ENCODE assay signal across 8 cellular contexts in the genomic region with DNA sequence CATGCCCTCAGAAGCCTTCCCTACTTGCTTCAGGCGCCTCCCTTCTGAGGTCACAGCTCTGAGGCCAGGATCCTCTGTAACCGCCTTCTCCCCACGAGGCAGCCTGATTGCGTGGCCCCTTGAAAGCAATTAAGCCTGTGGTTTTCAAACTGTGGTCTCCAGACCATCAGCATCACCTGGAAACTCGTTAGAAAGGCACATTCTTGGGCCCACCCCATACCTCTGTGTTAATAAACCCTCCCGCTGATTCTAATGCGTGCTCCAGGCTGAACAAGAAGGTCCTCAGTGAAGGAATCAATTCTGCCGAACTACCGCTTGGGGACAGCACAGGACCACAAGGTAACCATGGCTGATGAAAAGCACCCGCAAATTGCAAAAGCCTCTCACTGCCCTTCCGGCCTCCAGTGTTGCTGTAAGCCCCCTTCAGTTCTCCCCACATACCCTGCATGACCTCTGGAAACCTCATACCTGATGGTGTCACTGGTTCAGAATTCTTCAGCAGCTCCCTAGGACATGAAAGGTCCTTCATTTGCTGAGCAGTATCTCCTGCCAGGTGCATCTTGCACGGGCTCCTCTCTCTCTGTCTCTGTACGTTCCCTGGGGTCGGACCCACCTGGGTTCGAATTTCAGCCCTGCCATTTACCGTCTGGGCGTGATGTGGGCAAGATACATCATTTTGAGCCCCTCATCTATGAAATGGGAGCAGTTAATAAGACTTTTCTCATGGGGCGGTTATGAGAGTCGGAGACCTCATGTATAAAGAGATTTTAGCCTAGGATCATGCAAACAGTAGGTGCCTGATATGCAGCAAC. TPM values are rescaled to one million over a fixed set of nuclear protein-coding genes. Genes with fewer than 3 reads are reported as not detected.
A peak's percentile ranks its signal among the peaks of the same experiment; 100 is the strongest.
DNase-seq lines count a peak whose midpoint lies in the region; ATAC-seq and TF ChIP-seq lines count a peak whose summit lies in the region.

No MANE protein-coding gene starts in this region.

- H3K27me3 Mint-ChIP-seq in Calu3 (ENCODE audit: unreplicated experiment), result no peaks in the 10 kb centered on the region

- intact Hi-C loops in Calu3 (cut with micrococcal nuclease; ENCODE audit: unreplicated experiment), result loop anchor here (10.0 kb wide), 1 partner anchor 486 kb away; no protein-coding TSS in a partner anchor

- H3K4me2 ChIP-seq in smooth muscle cell, result peak overlapping the region; percentile 75

- no peaks in the 10 kb centered on the region for H3K36me3 Mint-ChIP-seq in Calu3 (ENCODE audit: insufficient read depth, unreplicated experiment)

- H3K4me1 ChIP-seq in iPS DF 6.9 (ENCODE audit: control insufficient read depth, insufficient read depth, low read length), result no peaks in the 10 kb centered on the region
- H3K4me1 ChIP-seq in smooth muscle cell (ENCODE audit: low read depth), result no peaks in the 10 kb centered on the region

- H4K20me1 ChIP-seq in smooth muscle cell (ENCODE audit: low read depth), result no peaks in the 10 kb centered on the region

- H3K4me3 Mint-ChIP-seq in Calu3 (ENCODE audit: low read depth, unreplicated experiment), result no peak overlapping the region

- no peaks in the 10 kb centered on the region for H3K27me3 ChIP-seq in H7 (ENCODE audit: control insufficient read depth, insufficient read depth, low read length)
- H3K27me3 ChIP-seq in iPS DF 6.9 (ENCODE audit: control insufficient read depth, insufficient read depth, low read length), result no peaks in the 10 kb centered on the region
- H3K27me3 ChIP-seq in smooth muscle cell (ENCODE audit: low read depth), result no peaks in the 10 kb centered on the region

- no peak overlapping the region for H3K9ac ChIP-seq in smooth muscle cell (ENCODE audit: low read depth)

- H3K36me3 ChIP-seq in H7 (replicated peaks; ENCODE audit: control insufficient read depth, insufficient read depth, low read length) (no peaks in the 10 kb centered on the region), iPS DF 6.9 (ENCODE audit: control insufficient read depth, insufficient read depth, low read length) (no peaks in the 10 kb centered on the region), smooth muscle cell (ENCODE audit: low read depth) (no peaks in the 10 kb centered on the region)

- peak overlapping the region; percentile 26 for H2AFZ ChIP-seq in smooth muscle cell (ENCODE audit: low read depth)

- H3K9me3 Mint-ChIP-seq in Calu3 (ENCODE audit: low read depth, unreplicated experiment), result no peaks in the 10 kb centered on the region

- TF ChIP-seq CTCF in Calu3 (IDR thresholded peaks at IDR 0.05; ENCODE audit: unreplicated experiment), result peak; percentile 83
- peak; percentile 98 for TF ChIP-seq CTCF in astrocyte of the spinal cord (IDR thresholded peaks at IDR 0.05; ENCODE audit: low read depth, low read length)
- TF ChIP-seq CTCF in smooth muscle cell (IDR thresholded peaks at IDR 0.05; ENCODE audit: borderline replicate concordance, insufficient read depth, poor library complexity, severe bottlenecking), result peak; percentile 80

- H3K4me3 ChIP-seq in H7 (ENCODE audit: insufficient read depth, low read depth, low read length) (no peak overlapping the region), astrocyte of the spinal cord (ENCODE audit: low read depth, low read length) (no peak overlapping the region), iPS DF 6.9 (ENCODE audit: low read length) (no peak overlapping the region), smooth muscle cell (no peak overlapping the region)

- in situ Hi-C loops in astrocyte of the spinal cord (cut with HindIII; ENCODE audit: low sequenced_read_pairs), result no loop called here

- BruUV-seq in Calu3 (replicated peaks; lab: Mats Ljungman, UMichigan), result no TSS peak

- peaks cover 23% of the 10 kb centered on the region for H3K4me1 Mint-ChIP-seq in Calu3 (ENCODE audit: low read depth, unreplicated experiment)

- CTCF ChIA-PET in Calu3 (lab: Charles Lee), result interaction anchor here (0.5 to 0.6 kb wide), 2 partner anchors 92 kb away, joined by 3 to 4 read pairs; no protein-coding TSS in a partner anchor

- peak; percentile 58 for DNase-seq in Calu3
- DNase-seq in H7, result peak; percentile 85
- DNase-seq in NCI-H2081 treated with DMSO at 0.1 percent for 48 hours (lab: John Stamatoyannopoulos, UW), result peak; percentile 44
- DNase-seq in T-helper 9 cell, result peak; percentile 45
- DNase-seq in astrocyte of the spinal cord (ENCODE audit: low read depth, low spot score), result peak; percentile 83
- DNase-seq in iPS DF 6.9 (ENCODE audit: low read depth, low spot score), result peak; percentile 80
- DNase-seq in smooth muscle cell (lab: John Stamatoyannopoulos, UW; ENCODE audit: unreplicated experiment), result no peak

- H3K79me2 ChIP-seq in smooth muscle cell (ENCODE audit: low read depth), result no peaks in the 10 kb centered on the region

- H3K27ac ChIP-seq in iPS DF 6.9 (ENCODE audit: low read length) (no peak overlapping the region), smooth muscle cell (ENCODE audit: low read depth) (no peak overlapping the region)

- ATAC-seq in HG02588 (IDR thresholded peaks at IDR 0.05; ENCODE audit: unreplicated experiment), result no peak

- no peaks in the 10 kb centered on the region for H3F3A ChIP-seq in smooth muscle cell (ENCODE audit: low read depth)

- peak overlapping the region; percentile 83 for H3K27ac Mint-ChIP-seq in Calu3 (ENCODE audit: unreplicated experiment)

- WGBS in iPS DF 6.9 (ENCODE audit: insufficient coverage, insufficient read length), result no CpG with 5 or more reads among the region's 19 CpGs
- 42% methylated on average over 19 of the region's 19 CpGs for WGBS in smooth muscle cell (ENCODE audit: low lambda C conversion rate)

- no peaks in the 10 kb centered on the region for H3K9me3 ChIP-seq in iPS DF 6.9 (ENCODE audit: control insufficient read depth, insufficient read depth, low read length)
- H3K9me3 ChIP-seq in smooth muscle cell (replicated peaks; ENCODE audit: low read depth), result no peaks in the 10 kb centered on the region

RNA-seq across cellular contexts. Expression of a gene that starts 39.9 kb away (rescaled TPM):
- total RNA-seq in Calu3 (2022) (17.0 and 17.5 TPM in 2 replicates), smooth muscle cell (11.5 and 18.2 TPM in 2 replicates)
- 12.5 and 13.8 TPM in 2 replicates for total RNA-seq in H7 (2014; rRNA removed; shearing (Covaris generic))
- 30.6 and 36.1 TPM in 2 replicates for polyA plus RNA-seq in smooth muscle cell
